9 cellular contexts compared by ENCODE assay signal in the genomic region with DNA sequence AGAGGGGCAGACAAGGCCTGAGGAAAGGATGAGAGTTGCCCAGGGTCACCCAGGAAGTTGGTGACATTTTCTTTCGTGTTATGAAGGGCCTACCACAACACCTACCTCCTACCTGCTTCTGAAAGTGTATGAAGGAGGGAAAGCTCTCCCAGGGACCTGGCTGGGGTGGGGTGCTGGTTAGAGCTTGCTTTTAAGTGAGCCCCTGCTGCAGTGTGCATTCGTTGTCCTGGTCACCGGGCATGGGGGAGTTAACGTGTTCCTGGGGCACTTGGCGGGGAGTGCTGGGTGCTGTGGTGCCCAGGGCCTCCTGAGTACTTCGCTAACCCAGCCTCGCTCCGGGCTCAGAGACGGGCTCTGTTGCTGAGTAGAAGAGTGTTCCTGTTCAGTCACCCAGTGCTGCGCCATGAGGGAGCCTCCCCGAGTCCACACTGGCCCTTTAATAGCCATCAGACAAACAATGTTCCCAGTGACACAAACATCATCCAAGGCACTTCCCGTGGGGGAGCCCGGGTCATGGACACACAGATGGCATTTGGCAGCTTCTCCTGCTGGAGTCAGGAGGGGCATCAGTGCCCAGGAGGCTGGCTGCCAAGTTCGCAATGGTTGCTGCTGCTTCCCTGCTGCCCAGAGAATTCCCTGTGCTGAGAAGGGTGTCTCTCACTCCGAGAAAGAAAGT.
DNase-seq lines count a peak whose midpoint lies in the region; ATAC-seq and TF ChIP-seq lines count a peak whose summit lies in the region.
"Had no signal": no experiment of that assay in that cellular context is flagged by ENCODE, and none has a peak within 500 bp of the region (broad histone marks: within the 10 kb centered on the region; RNA-seq: fewer than 3 reads in every experiment).

No MANE protein-coding gene starts in this region.

- DNase-seq in NCI-H1694 treated with DMSO at 0.1 percent for 48 hours (lab: John Stamatoyannopoulos, UW): peak; percentile 65
- no peak for DNase-seq in lower lobe of right lung
- no peak for DNase-seq in HFFc6
- no peak for DNase-seq in islet precursor cell

- TF ChIP-seq CTCF in brain (conservative IDR thresholded peaks at IDR 0.05) (no peak), lower lobe of right lung (IDR thresholded peaks at IDR 0.05) (no peak), HFFc6 (IDR thresholded peaks at IDR 0.05) (no peak)

- intact Hi-C loops in lower lobe of right lung (cut with DNase I): no loop called here

- H3K36me3 ChIP-seq in lower lobe of right lung: peaks cover 8% of the 10 kb centered on the region
- H3K36me3 ChIP-seq in subcutaneous abdominal adipose tissue (ENCODE audit: control insufficient read depth in 5 of 5, insufficient read depth in 5 of 5, low read length in 5 of 5): peaks cover 0 to 15% (median 5%) of the 10 kb centered on the region in 5 donors
- H3K36me3 ChIP-seq: neutrophil had no signal

- no peak overlapping the region for H3K27ac ChIP-seq in lower lobe of right lung
- no peak overlapping the region for H3K27ac ChIP-seq in subcutaneous abdominal adipose tissue (ENCODE audit: low read depth, low read length)
- H3K27ac ChIP-seq: neutrophil had no signal

- H3K27me3 Mint-ChIP-seq in brain (no peaks in the 10 kb centered on the region), HFFc6 (ENCODE audit: insufficient read depth) (no peaks in the 10 kb centered on the region; the same call in 1 of the 2 replicates)

- H3K27me3 ChIP-seq in lower lobe of right lung (ENCODE audit: low read depth) (no peaks in the 10 kb centered on the region), subcutaneous abdominal adipose tissue (ENCODE audit: control insufficient read depth in 5 of 5, insufficient read depth in 4 of 5, low read length in 5 of 5) (no peaks in the 10 kb centered on the region)
- H3K27me3 ChIP-seq: neutrophil had no signal

- peaks cover 46% of the 10 kb centered on the region for H3K4me1 ChIP-seq in lower lobe of right lung
- peaks cover 13 to 56% (median 48%) of the 10 kb centered on the region in 5 donors for H3K4me1 ChIP-seq in subcutaneous abdominal adipose tissue (ENCODE audit: control insufficient read depth in 5 of 5, insufficient read depth in 5 of 5, low read length in 5 of 5)

- peaks cover 76% of the 10 kb centered on the region for H3K4me1 Mint-ChIP-seq in brain
- H3K4me1 Mint-ChIP-seq in HFFc6 (ENCODE audit: low read depth): no peaks in the 10 kb centered on the region

- peak overlapping the region in 3 of 5 experiments; percentile 6 to 80 (median 47) for H3K27ac Mint-ChIP-seq in brain
- no peak overlapping the region for H3K27ac Mint-ChIP-seq in HFFc6
- H3K27ac Mint-ChIP-seq: T-helper 2 cell treated with Interferon-gamma antibody and Interleukin-4, amounts not matched to agents 5 μg/mL and 100 μg/mL, for 36 hours had no signal

- H3K36me3 Mint-ChIP-seq in brain (peaks cover 41% of the 10 kb centered on the region), HFFc6 (ENCODE audit: low read depth) (peaks cover 11% of the 10 kb centered on the region)

- H3K9ac ChIP-seq in subcutaneous abdominal adipose tissue (ENCODE audit: low read length in 5 of 5): no peak overlapping the region

- H3K9me3 Mint-ChIP-seq in brain (peaks cover 0 to 3% (median 0%) of the 10 kb centered on the region in 5 experiments), HFFc6 (no peaks in the 10 kb centered on the region)
- H3K9me3 Mint-ChIP-seq: T-helper 2 cell treated with Interferon-gamma antibody and Interleukin-4, amounts not matched to agents 5 μg/mL and 100 μg/mL, for 36 hours had no signal

- H3K4me3 ChIP-seq in lower lobe of right lung (peak overlapping the region; percentile 26), subcutaneous abdominal adipose tissue (ENCODE audit: low read depth in 1 of 5, low read length in 5 of 5) (peak overlapping the region in 3 of 5 donors; percentile 16 to 32 (median 32))

- ATAC-seq in lower lobe of right lung: peak; percentile 3 to 14
- ATAC-seq in HG02610 (IDR thresholded peaks at IDR 0.05; ENCODE audit: unreplicated experiment): no peak

- H3K4me3 Mint-ChIP-seq in brain (peak overlapping the region in 2 of 5 experiments; percentile 36 to 37), HFFc6 (no peak overlapping the region)
- H3K4me3 Mint-ChIP-seq: T-helper 2 cell treated with Interferon-gamma antibody and Interleukin-4, amounts not matched to agents 5 μg/mL and 100 μg/mL, for 36 hours had no signal

- H3K9me3 ChIP-seq in lower lobe of right lung (no peaks in the 10 kb centered on the region), subcutaneous abdominal adipose tissue (ENCODE audit: control insufficient read depth in 5 of 5, low read length in 5 of 5) (no peaks in the 10 kb centered on the region)
- H3K9me3 ChIP-seq: neutrophil had no signal
